Comparison of ENCODE assay signal across 17 cellular contexts in the genomic region with DNA sequence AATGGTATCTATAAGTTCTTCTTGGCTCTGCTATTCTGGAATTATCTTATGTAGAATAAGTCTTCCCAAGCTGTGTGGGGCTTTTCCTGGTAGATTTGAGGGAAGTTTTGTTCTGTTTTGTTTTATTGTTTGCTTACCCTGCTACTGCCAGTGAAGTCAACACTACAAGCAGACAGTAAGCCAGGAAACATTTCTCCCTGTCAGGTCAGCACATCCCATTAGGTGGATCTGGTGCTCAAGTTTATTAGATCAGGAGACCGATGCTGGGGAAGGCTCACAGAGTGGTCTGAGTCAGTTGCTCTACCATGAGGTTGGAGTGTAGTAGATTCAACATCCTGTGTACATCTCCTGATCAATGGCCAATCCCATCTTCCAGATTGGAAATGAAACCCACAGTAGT.
DNase-seq lines count a peak whose midpoint lies in the region; ATAC-seq and TF ChIP-seq lines count a peak whose summit lies in the region.
"Had no signal": no experiment of that assay in that cellular context is flagged by ENCODE, and none has a peak within 500 bp of the region (broad histone marks: within the 10 kb centered on the region; RNA-seq: fewer than 3 reads in every experiment).

No MANE protein-coding gene starts in this region.

- no peak overlapping the region for H2BK12ac ChIP-seq in neuronal stem cell (ENCODE audit: low read length)

- intact Hi-C loops in gastrocnemius medialis (cut with DNase I; ENCODE audit: low total_unique reads): loop anchor here (10.0 kb wide), 1 partner anchor 209 kb away; no protein-coding TSS in a partner anchor

- H3K9ac ChIP-seq in neuronal stem cell (ENCODE audit: low read depth, low read length, poor library complexity): no peak overlapping the region

- TF ChIP-seq CTCF in 22Rv1 (IDR thresholded peaks at IDR 0.05) (no peak), LNCaP clone FGC (IDR thresholded peaks at IDR 0.05; ENCODE audit: control insufficient read depth, extremely low read depth, insufficient read depth) (no peak), gastrocnemius medialis (IDR thresholded peaks at IDR 0.05 in 4 of 5, conservative IDR thresholded peaks at IDR 0.05 in 1 of 5) (no peak)

- H3K27ac ChIP-seq in 22Rv1 (peak overlapping the region; percentile 69), gastrocnemius medialis (peak overlapping the region; percentile 59 to 82 (median 71)), neuronal stem cell (replicated peaks; ENCODE audit: low read length) (no peak overlapping the region)

- H3K4ac ChIP-seq in neuronal stem cell (ENCODE audit: low read length): no peak overlapping the region

- TF ChIP-seq POLR2A in gastrocnemius medialis (IDR thresholded peaks at IDR 0.05): no peak

- DNase-seq in LNCaP clone FGC (ENCODE audit: low read depth): peak; percentile 98
- DNase-seq in left lobe of liver (ENCODE audit: low spot score): no peak
- DNase-seq in gastrocnemius medialis: no peak
- no peak for DNase-seq in MG63
- DNase-seq in neuronal stem cell (ENCODE audit: low spot score): no peak
- DNase-seq in 8988T: no peak
- DNase-seq in activated CD8-positive, alpha-beta memory T cell treated with anti-CD3 and anti-CD28 coated beads for 24 hours: no peak
- DNase-seq: ACHN; CD8-positive, alpha-beta memory T cell; GF-D8; MM.1S; NCI-H1930; NCI-H2171; SHP77 treated with DMSO at 0.1 percent for 48 hours had no signal

- H2BK5ac ChIP-seq in neuronal stem cell (ENCODE audit: low read length): no peak overlapping the region

- no peak overlapping the region for H3K14ac ChIP-seq in neuronal stem cell (ENCODE audit: low read length)

- no peak overlapping the region for H2BK15ac ChIP-seq in neuronal stem cell (ENCODE audit: low read length)

- H2BK120ac ChIP-seq in neuronal stem cell (ENCODE audit: low read depth, low read length): no peak overlapping the region

- H3K27me3 ChIP-seq in gastrocnemius medialis (no peaks in the 10 kb centered on the region), MG63 (no peaks in the 10 kb centered on the region), neuronal stem cell (ENCODE audit: control insufficient read depth in 3 of 3, insufficient read depth in 3 of 3, low read depth in 1 of 3, low read length in 3 of 3) (no peaks in the 10 kb centered on the region)

- H3K79me1 ChIP-seq in neuronal stem cell (ENCODE audit: low read depth, low read length): no peaks in the 10 kb centered on the region

- H4K91ac ChIP-seq in neuronal stem cell (ENCODE audit: low read depth, low read length, poor library complexity): no peak overlapping the region

- H3K4me3 ChIP-seq in LNCaP clone FGC (ENCODE audit: low read depth, low read length): no peak overlapping the region
- H3K4me3 ChIP-seq in gastrocnemius medialis: no peak overlapping the region
- H3K4me3 ChIP-seq in MG63: no peak overlapping the region
- H3K4me3 ChIP-seq in neuronal stem cell (ENCODE audit: low read length in 2 of 2): no peak overlapping the region
- H3K4me3 ChIP-seq: GM23338, K562 had no signal

- no peak overlapping the region for H3K23ac ChIP-seq in neuronal stem cell (ENCODE audit: low read depth, low read length, poor library complexity)

- H4K8ac ChIP-seq in neuronal stem cell (ENCODE audit: low read depth, low read length): no peak overlapping the region

- H3K4me2 ChIP-seq in neuronal stem cell (ENCODE audit: insufficient read depth, low read length, poor library complexity, severe bottlenecking): no peak overlapping the region
- H3K4me2 ChIP-seq: GM23338 had no signal

- no peak overlapping the region for H2AK5ac ChIP-seq in neuronal stem cell (ENCODE audit: low read depth, low read length)

- WGBS in neuronal stem cell (ENCODE audit: extremely low coverage in 2 of 2, insufficient read length in 2 of 2, insufficient replicate concordance in 1 of 2), 2 donors: no CpG with 5 or more reads among the region's 1 CpG

- H3K36me3 ChIP-seq in gastrocnemius medialis (no peaks in the 10 kb centered on the region), MG63 (no peaks in the 10 kb centered on the region), neuronal stem cell (replicated peaks in 1 of 2; ENCODE audit: control insufficient read depth in 2 of 2, insufficient read depth in 2 of 2, low read length in 2 of 2) (no peaks in the 10 kb centered on the region)

- in situ Hi-C loops in gastrocnemius medialis (cut with MboI; ENCODE audit: low sequenced_read_pairs in 4 of 4): no loop called here

- H3K4me1 ChIP-seq in gastrocnemius medialis: peaks cover 15 to 53% of the 10 kb centered on the region in 2 donors
- H3K4me1 ChIP-seq in neuronal stem cell (ENCODE audit: control insufficient read depth in 2 of 2, insufficient read depth in 1 of 2, low read depth in 1 of 2, low read length in 2 of 2): no peaks in the 10 kb centered on the region

- H2AFZ ChIP-seq in neuronal stem cell (ENCODE audit: low read length): no peak overlapping the region
- H2AFZ ChIP-seq: GM23338 had no signal

- peak; percentile 69 for ATAC-seq in left lobe of liver
- ATAC-seq in gastrocnemius medialis: no peak
- ATAC-seq: K562 had no signal

- no peak overlapping the region for H3K18ac ChIP-seq in neuronal stem cell (ENCODE audit: low read length)

- H3K9me3 ChIP-seq in gastrocnemius medialis (no peaks in the 10 kb centered on the region), MG63 (no peaks in the 10 kb centered on the region), neuronal stem cell (replicated peaks in 1 of 2; ENCODE audit: control insufficient read depth in 2 of 2, insufficient read depth in 1 of 2, low read depth in 1 of 2, low read length in 2 of 2) (no peaks in the 10 kb centered on the region)
